ENCODE assay signal across 17 cellular contexts in the genomic region with DNA sequence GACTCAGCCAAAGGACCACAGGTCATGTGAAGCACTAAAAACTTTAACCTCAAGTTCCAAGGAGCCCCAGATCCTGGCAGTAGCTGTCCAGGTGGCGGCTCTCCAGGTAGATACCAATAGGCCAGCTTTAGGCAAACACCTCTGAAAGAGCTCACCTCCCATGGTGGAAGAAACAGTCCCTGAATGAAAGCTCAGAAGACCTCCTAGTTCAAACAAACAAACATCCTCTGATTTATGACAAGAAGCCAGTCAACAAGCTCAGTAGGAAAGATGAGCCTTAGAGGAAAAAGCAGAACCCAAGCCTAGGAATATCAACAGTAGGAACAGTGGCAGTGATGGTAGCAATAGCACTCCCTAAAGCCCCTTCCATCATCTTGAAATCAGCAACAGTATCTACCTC. TPM values are rescaled to one million over a fixed set of nuclear protein-coding genes. Genes with fewer than 3 reads are reported as not detected.
DNase-seq lines count a peak whose midpoint lies in the region; ATAC-seq, FAIRE-seq and TF ChIP-seq lines count a peak whose summit lies in the region.
"Had no signal": no experiment of that assay in that cellular context is flagged by ENCODE, and none has a peak within 500 bp of the region (broad histone marks: within the 10 kb centered on the region; RNA-seq: fewer than 3 reads in every experiment).

No MANE protein-coding gene starts in this region.

- no CpG with 5 or more reads among the region's 1 CpG for WGBS in HepG2 (ENCODE audit: low lambda C conversion rate)
- 84 to 94% (median 92%) methylated on average over 1 of the region's 1 CpG for WGBS in small intestine, 3 donors

- intact Hi-C loops in HepG2 (cut with micrococcal nuclease; ENCODE audit: unreplicated experiment) = no loop called here
- intact Hi-C loops in tibial artery (cut with DNase I; ENCODE audit: low total_unique reads) = loop anchor here (5.0 kb wide), 1 partner anchor 73 kb away; no protein-coding TSS in a partner anchor
- intact Hi-C loops in OCI-LY7 (cut with micrococcal nuclease; ENCODE audit: unreplicated experiment) = no loop called here

- BruUV-seq in HepG2 (replicated peaks; lab: Mats Ljungman, UMichigan) = no TSS peak
- BruUV-seq in OCI-LY7 (replicated peaks; lab: Mats Ljungman, UMichigan) = no TSS peak

- H3K4me1 ChIP-seq in HEK293 (ENCODE audit: control insufficient read depth, insufficient read depth, low read length) = peaks cover 12% of the 10 kb centered on the region
- H3K4me1 ChIP-seq in HepG2 (ENCODE audit: insufficient read depth, low read length) = peaks cover 99% of the 10 kb centered on the region
- peaks cover 0 to 66% (median 22%) of the 10 kb centered on the region in 4 donors for H3K4me1 ChIP-seq in tibial artery
- peaks cover 5 to 16% of the 10 kb centered on the region in 2 donors for H3K4me1 ChIP-seq in small intestine (ENCODE audit: control insufficient read depth in 2 of 2, insufficient read depth in 1 of 2, low read depth in 1 of 2, low read length in 1 of 2)
- H3K4me1 ChIP-seq in OCI-LY7 (ENCODE audit: insufficient read depth, low read length, poor library complexity, severe bottlenecking) = no peaks in the 10 kb centered on the region

- H2AFZ ChIP-seq in HepG2 (ENCODE audit: low read length) (no peak overlapping the region), OCI-LY7 (ENCODE audit: low read length) (no peak overlapping the region)
- H2AFZ ChIP-seq: GM23338 had no signal

- H3K4me2 ChIP-seq in HepG2 (ENCODE audit: low read depth, low read length) (0 out of 2 replicates have a peak overlapping the region, but pooled peaks have one; percentile 8), OCI-LY7 (ENCODE audit: low read length) (no peak overlapping the region)
- H3K4me2 ChIP-seq: GM23338 had no signal

- H3K27ac ChIP-seq in HEK293 (ENCODE audit: extremely low read depth, low read depth, low read length) = no peak overlapping the region
- peak overlapping the region; percentile 65 for H3K27ac ChIP-seq in VCaP
- peak overlapping the region; percentile 3 for H3K27ac ChIP-seq in HepG2 (ENCODE audit: extremely low read length, insufficient read depth, low read length)
- peak overlapping the region; percentile 81 to 90 for H3K27ac ChIP-seq in tibial artery
- H3K27ac ChIP-seq in small intestine (ENCODE audit: low read depth in 1 of 2, low read length in 1 of 2) = no peak overlapping the region
- H3K27ac ChIP-seq in OCI-LY7 (ENCODE audit: low read depth, low read length, poor library complexity, severe bottlenecking) = no peak overlapping the region

- H3K9ac ChIP-seq in HepG2 (ENCODE audit: insufficient read depth, low read depth, low read length) = no peak overlapping the region

- no peak for DNase-seq in HepG2 (ENCODE audit: low spot score)
- no peak for DNase-seq in tibial artery
- no peak for DNase-seq in GM12891 (ENCODE audit: insufficient read length, low spot score)
- no peak for DNase-seq in small intestine
- no peak for DNase-seq in OCI-LY7 (ENCODE audit: low spot score)
- DNase-seq: 8988T; Calu3; CD8-positive, alpha-beta T cell; DMS79 treated with DMSO at 0.1 percent for 48 hours; GF-D8; HCEC 1CT had no signal

- ATAC-seq in HepG2 = no peak
- ATAC-seq in HG03280 (IDR thresholded peaks at IDR 0.05; ENCODE audit: unreplicated experiment) = no peak
- ATAC-seq: CD8-positive, alpha-beta T cell; GM23338 had no signal

- TF ChIP-seq POLR2A in HepG2 (IDR thresholded peaks at IDR 0.05; ENCODE audit: insufficient read depth in 1 of 2, low read depth in 2 of 2, low read length in 2 of 2) (no peak), GM12891 (IDR thresholded peaks at IDR 0.05; ENCODE audit: low read depth, low read length) (no peak)

- CTCF ChIA-PET in HEK293 (lab: Yijun Ruan, JAX) = interaction anchor here (0.7 to 0.9 kb wide), 2 partner anchors 14 to 63 kb away, joined by 3 read pairs; no protein-coding TSS in a partner anchor
- CTCF ChIA-PET in HepG2 (lab: Yijun Ruan, JAX; ENCODE audit: low intra/inter-chr PET ratio, low total read pairs) = no interaction called here
- CTCF ChIA-PET in OCI-LY7 (lab: Charles Lee; ENCODE audit: unreplicated experiment) = no interaction called here

- H3K36me3 ChIP-seq in HEK293 (ENCODE audit: control insufficient read depth in 2 of 2, insufficient read depth in 1 of 2, low read length in 2 of 2) = no peaks in the 10 kb centered on the region
- H3K36me3 ChIP-seq in HepG2 (replicated peaks in 1 of 2; ENCODE audit: control insufficient read depth in 1 of 2, insufficient read depth in 2 of 2, low read length in 2 of 2) = no peaks in the 10 kb centered on the region
- H3K36me3 ChIP-seq in tibial artery = no peaks in the 10 kb centered on the region
- H3K36me3 ChIP-seq in small intestine (ENCODE audit: control insufficient read depth in 2 of 2, insufficient read depth in 2 of 2, low read length in 2 of 2) = no peaks in the 10 kb centered on the region
- no peaks in the 10 kb centered on the region for H3K36me3 ChIP-seq in OCI-LY7 (ENCODE audit: insufficient read depth, low read length)
- H3K36me3 ChIP-seq: BLaER1 treated with 17β-estradiol and CSF1 and Interleukin-3, amounts not matched to agents 10 nM and 100 nM had no signal

- H3K79me2 ChIP-seq in HepG2 (ENCODE audit: insufficient read depth, low read length) (peaks cover 90% of the 10 kb centered on the region), OCI-LY7 (ENCODE audit: insufficient read depth, low read depth, low read length) (no peaks in the 10 kb centered on the region)

- H3K27me3 ChIP-seq in HepG2 (ENCODE audit: control insufficient read depth in 1 of 2, insufficient read depth in 2 of 2, low read length in 2 of 2) = no peaks in the 10 kb centered on the region
- H3K27me3 ChIP-seq in tibial artery = no peaks in the 10 kb centered on the region
- H3K27me3 ChIP-seq in small intestine (ENCODE audit: control insufficient read depth in 2 of 2, insufficient read depth in 2 of 2, low read length in 2 of 2) = no peaks in the 10 kb centered on the region
- H3K27me3 ChIP-seq: BLaER1 treated with 17β-estradiol and CSF1 and Interleukin-3, amounts not matched to agents 10 nM and 100 nM had no signal

- POLR2A ChIA-PET in HEK293 (lab: Yijun Ruan, JAX) = interaction anchor here (1.3 kb wide), 1 partner anchor 17 kb away, joined by 4 read pairs; a partner anchor contains a TSS
- POLR2A ChIA-PET in HepG2 (lab: Yijun Ruan, JAX) = interaction anchor here (4.3 kb wide), 1 partner anchor 17 kb away, joined by 24 read pairs; a partner anchor contains a TSS
- POLR2A ChIA-PET in OCI-LY7 (lab: Charles Lee) = interaction anchor here (0.5 to 1.4 kb wide), 3 partner anchors 8 to 199 kb away, joined by 3 to 4 read pairs (median 4); no protein-coding TSS in a partner anchor

- FAIRE-seq in HepG2 (lab: Jason Lieb, UNC) (no peak), GM12891 (lab: Jason Lieb, UNC) (no peak), small intestine (lab: Jason Lieb, UNC) (no peak)
- FAIRE-seq: H54 had no signal

- H3K4me3 ChIP-seq in HEK293 (ENCODE audit: low read depth, low read length) (no peak overlapping the region), HepG2 (replicated peaks in 1 of 3; ENCODE audit: insufficient read depth in 1 of 3, low read depth in 2 of 3, low read length in 3 of 3) (no peak overlapping the region), tibial artery (no peak overlapping the region), small intestine (ENCODE audit: low read depth in 1 of 2, low read length in 2 of 2) (no peak overlapping the region), OCI-LY7 (ENCODE audit: low read depth, low read length, poor library complexity, severe bottlenecking) (no peak overlapping the region)
- H3K4me3 ChIP-seq: BLaER1 treated with 17β-estradiol and CSF1 and Interleukin-3, amounts not matched to agents 10 nM and 100 nM; GM23338 had no signal

- TF ChIP-seq CTCF in HEK293 (tag by site-specific recombination; IDR thresholded peaks at IDR 0.05) (no peak), VCaP (conservative IDR thresholded peaks at IDR 0.05) (no peak), HepG2 (CRISPR knock-in tag; IDR thresholded peaks at IDR 0.05) (no peak), tibial artery (IDR thresholded peaks at IDR 0.05) (no peak), OCI-LY7 (conservative IDR thresholded peaks at IDR 0.05; ENCODE audit: low read length) (no peak)

- TF ChIP-seq RAD21 in HepG2 (CRISPR knock-in tag; IDR thresholded peaks at IDR 0.05) = no peak

- TF ChIP-seq EP300 in HepG2 (IDR thresholded peaks at IDR 0.05; ENCODE audit: low read depth in 2 of 2, low read length in 2 of 2) = no peak
- no peak for TF ChIP-seq EP300 in HepG2 (CRISPR knock-in tag; IDR thresholded peaks at IDR 0.05; ENCODE audit: borderline replicate concordance)

- in situ Hi-C loops in HepG2 (cut with HindIII; ENCODE audit: extremely low pct_ligation_motif_present, low pct_unique_long_range_greater_than_20kb) = no loop called here

- H4K20me1 ChIP-seq in HepG2 (ENCODE audit: insufficient read depth, low read length) (no peaks in the 10 kb centered on the region), OCI-LY7 (ENCODE audit: insufficient read depth, low read length) (no peaks in the 10 kb centered on the region)

- no peaks in the 10 kb centered on the region for H3K9me2 ChIP-seq in OCI-LY7 (ENCODE audit: insufficient read depth, low read length)

- H3K9me3 ChIP-seq in HEK293 (ENCODE audit: control insufficient read depth, insufficient read depth, low read depth, low read length) = no peaks in the 10 kb centered on the region
- H3K9me3 ChIP-seq in HepG2 (ENCODE audit: low read length) = no peaks in the 10 kb centered on the region
- H3K9me3 ChIP-seq in tibial artery = no peaks in the 10 kb centered on the region
- no peaks in the 10 kb centered on the region for H3K9me3 ChIP-seq in small intestine (ENCODE audit: control insufficient read depth, low read depth)
- H3K9me3 ChIP-seq in OCI-LY7 (ENCODE audit: low read length) = no peaks in the 10 kb centered on the region
- H3K9me3 ChIP-seq: BLaER1 treated with 17β-estradiol and CSF1 and Interleukin-3, amounts not matched to agents 10 nM and 100 nM had no signal

RNA-seq across cellular contexts. Expression of a gene that starts 17.2 kb away (rescaled TPM):
- total RNA-seq in HepG2 (2016; rRNA removed; fragmentation: Illumina TruSeq; extraction: Trizol) = 5.1 TPM in 2 replicates
- total RNA-seq in HepG2 (2016; cell fraction: cytosol; rRNA removed; fragmentation: Illumina TruSeq; extraction: Trizol; ENCODE audit: low read depth) = 3.3 and 3.4 TPM in 2 replicates
- 4.1 and 4.8 TPM in 2 replicates for total RNA-seq in HepG2 (2016; cell fraction: insoluble cytoplasmic fraction; rRNA removed; fragmentation: Illumina TruSeq; extraction: Trizol)
- 2.0 and 2.1 TPM in 2 replicates for total RNA-seq in HepG2 (2016; cell fraction: membrane; rRNA removed; fragmentation: Illumina TruSeq; extraction: Trizol)
- total RNA-seq in HepG2 (2016; cell fraction: nucleus; rRNA removed; fragmentation: Illumina TruSeq; extraction: Trizol) = 6.9 and 8.5 TPM in 2 replicates
- polyA plus RNA-seq in HepG2 (2011; rRNA removed) = 12.6 and 15.4 TPM in 2 replicates
- polyA plus RNA-seq in HepG2 (2011; cell fraction: cytosol; rRNA removed) = 6.3 and 10.5 TPM in 2 replicates
- 33.6 and 53.2 TPM in 2 replicates for polyA plus RNA-seq in HepG2 (2011; cell fraction: nucleus; rRNA removed)
- polyA plus RNA-seq in HepG2 (2012) = 9.3 and 13.3 TPM in 2 replicates
- 0.42 and 0.49 TPM in 2 replicates for polyA plus RNA-seq in HepG2 (2016; cell fraction: cytosol; fragmentation: Illumina TruSeq; extraction: Trizol; ENCODE audit: low read depth)
- 6.6 and 8.1 TPM in 2 replicates for polyA plus RNA-seq in HepG2 (2016; cell fraction: insoluble cytoplasmic fraction; fragmentation: Illumina TruSeq; extraction: Trizol; ENCODE audit: low read depth)
- 1.2 and 1.6 TPM in 2 replicates for polyA plus RNA-seq in HepG2 (2016; cell fraction: membrane; fragmentation: Illumina TruSeq; extraction: Trizol; ENCODE audit: low read depth)
- 14.1 and 15.1 TPM in 2 replicates for polyA plus RNA-seq in HepG2 (2016; cell fraction: nucleus; fragmentation: Illumina TruSeq; extraction: Trizol; ENCODE audit: insufficient read depth, low read depth)
- polyA minus RNA-seq in HepG2 (2011; rRNA and poly(A)+ RNA removed; ENCODE audit: low replicate concordance) = 2.9 and 21.3 TPM in 2 replicates
- polyA minus RNA-seq in HepG2 (2011; cell fraction: cytosol; rRNA and poly(A)+ RNA removed) = 7.5 and 8.7 TPM in 2 replicates
- 12.9 and 21.4 TPM in 2 replicates for polyA minus RNA-seq in HepG2 (2011; cell fraction: nucleus; rRNA and poly(A)+ RNA removed)
- 1.4 TPM for polyA plus RNA-seq in GM12891 (2012; ENCODE audit: low read depth, missing spikeins)
- polyA plus RNA-seq in small intestine = 10 to 100 TPM in 2 of 3 donors, 1 to 10 TPM in 1; 5.9 to 25.1 (median 21.0) TPM
- total RNA-seq in OCI-LY7 (2014; rRNA removed; shearing (Covaris generic)) = 0.09 and 0.36 TPM in 2 replicates
- total RNA-seq in OCI-LY7 (2022) = 0.06 and 0.07 TPM in 2 replicates

Comparison
In these comparisons a context has a peak if more than half of its experiments do, and no peak if none do; other contexts are left out.
1. H3K27ac ChIP-seq: peak in VCaP (single experiment), HepG2 (single experiment) and tibial artery (2 of 2); none in HEK293 (single experiment), small intestine (0 of 2) and OCI-LY7 (single experiment).